In genomic region chr15:28664575-28664974, GRCh38 we compare ENCODE assay signal across 5 cellular contexts. TPM values are rescaled to one million over a fixed set of nuclear protein-coding genes. Genes with fewer than 3 reads are reported as not detected.
"Had no signal": no experiment of that assay in that cellular context is flagged by ENCODE, and none has a peak within 500 bp of the region (broad histone marks: within the 10 kb centered on the region; RNA-seq: fewer than 3 reads in every experiment).

No MANE protein-coding gene starts in this region.

RNA-seq across cellular contexts. Expression of gene GOLGA8M, which starts 47.6 kb away (rescaled TPM):
- total RNA-seq: HepG2, HT-29, HT1080, K562 had no signal
- polyA plus RNA-seq: IgD-negative memory B cell, K562 had no signal
